ENCODE assay signal across 8 cellular contexts in genomic region chr7:14761506-14762296, GRCh38.
DNase-seq lines count a peak whose midpoint lies in the region; ATAC-seq and TF ChIP-seq lines count a peak whose summit lies in the region.

No MANE protein-coding gene starts in this region.

- no peaks in the 10 kb centered on the region for H3K27me3 Mint-ChIP-seq in activated T-cell treated with anti-CD3 and anti-CD28 coated beads, Interleukin-2, amount 50 U/mL, for 4 hours (ENCODE audit: low read depth)

- peak; percentile 7 for DNase-seq in Daoy (ENCODE audit: low read depth)
- DNase-seq in NCI-H446 (lab: John Stamatoyannopoulos, UW), result peak; percentile 85 to 93
- DNase-seq in fibroblast of lung (ENCODE audit: low read depth in 2 of 2), result peak; percentile 86
- peak; percentile 49 for DNase-seq in osteoblast (ENCODE audit: insufficient read length, low spot score, missing footprints)
- DNase-seq in smooth muscle cell (lab: John Stamatoyannopoulos, UW; ENCODE audit: unreplicated experiment), result no peak
- no peak for DNase-seq in activated T-cell treated with anti-CD3 and anti-CD28 coated beads, Interleukin-2, amount 50 U/mL, for 4 hours
- no peak for DNase-seq in coronary artery (ENCODE audit: low spot score)

- H2AFZ ChIP-seq in fibroblast of lung (ENCODE audit: low read length) (no peak overlapping the region), osteoblast (ENCODE audit: low read length) (no peak overlapping the region), smooth muscle cell (ENCODE audit: low read depth) (no peak overlapping the region)

- H4K20me1 ChIP-seq in fibroblast of lung (ENCODE audit: control insufficient read depth, extremely low read depth, insufficient read depth, low read length) (no peaks in the 10 kb centered on the region), osteoblast (ENCODE audit: insufficient read depth, low read length) (no peaks in the 10 kb centered on the region), smooth muscle cell (ENCODE audit: low read depth) (no peaks in the 10 kb centered on the region)

- no peak overlapping the region for H3K4me3 Mint-ChIP-seq in activated T-cell treated with anti-CD3 and anti-CD28 coated beads, Interleukin-2, amount 50 U/mL, for 4 hours

- H3K9me3 Mint-ChIP-seq in activated T-cell treated with anti-CD3 and anti-CD28 coated beads, Interleukin-2, amount 50 U/mL, for 4 hours, result peaks cover 3% of the 10 kb centered on the region

- H3K36me3 Mint-ChIP-seq in activated T-cell treated with anti-CD3 and anti-CD28 coated beads, Interleukin-2, amount 50 U/mL, for 4 hours (ENCODE audit: insufficient read depth), result no peaks in the 10 kb centered on the region

- ATAC-seq in activated T-cell treated with anti-CD3 and anti-CD28 coated beads, Interleukin-2, amount 50 U/mL, for 4 hours, result no peak
- no peak for ATAC-seq in GM19328 (IDR thresholded peaks at IDR 0.05; ENCODE audit: unreplicated experiment)

- TF ChIP-seq CTCF in fibroblast of lung (conservative IDR thresholded peaks at IDR 0.05 in 1 of 2, IDR thresholded peaks at IDR 0.05 in 1 of 2; ENCODE audit: low read depth in 1 of 2, low read length in 2 of 2), result no peak
- no peak for TF ChIP-seq CTCF in osteoblast (IDR thresholded peaks at IDR 0.05; ENCODE audit: extremely low read depth, low read depth, low read length)
- TF ChIP-seq CTCF in smooth muscle cell (IDR thresholded peaks at IDR 0.05; ENCODE audit: borderline replicate concordance, insufficient read depth, poor library complexity, severe bottlenecking), result no peak
- TF ChIP-seq CTCF in coronary artery (IDR thresholded peaks at IDR 0.05), result no peak

- H3K27me3 ChIP-seq in fibroblast of lung (ENCODE audit: control insufficient read depth, insufficient read depth, low read length) (no peaks in the 10 kb centered on the region), osteoblast (ENCODE audit: insufficient read depth, low read length) (no peaks in the 10 kb centered on the region), smooth muscle cell (ENCODE audit: low read depth) (no peaks in the 10 kb centered on the region)

- no peaks in the 10 kb centered on the region for H3F3A ChIP-seq in smooth muscle cell (ENCODE audit: low read depth)

- no peaks in the 10 kb centered on the region for H3K4me1 Mint-ChIP-seq in activated T-cell treated with anti-CD3 and anti-CD28 coated beads, Interleukin-2, amount 50 U/mL, for 4 hours (ENCODE audit: low read depth)

- H3K9ac ChIP-seq in fibroblast of lung (ENCODE audit: insufficient read depth, low read length), result no peak overlapping the region
- no peak overlapping the region for H3K9ac ChIP-seq in smooth muscle cell (ENCODE audit: low read depth)

- WGBS in smooth muscle cell (ENCODE audit: low lambda C conversion rate), result 77% methylated on average over 4 of the region's 4 CpGs

- no peaks in the 10 kb centered on the region for H3K4me1 ChIP-seq in fibroblast of lung (ENCODE audit: control insufficient read depth, extremely low read depth, insufficient read depth, low read length)
- peaks cover 27% of the 10 kb centered on the region for H3K4me1 ChIP-seq in osteoblast (ENCODE audit: insufficient read depth, low read length)
- no peaks in the 10 kb centered on the region for H3K4me1 ChIP-seq in smooth muscle cell (ENCODE audit: low read depth)

- H3K4me2 ChIP-seq in fibroblast of lung (ENCODE audit: extremely low read depth, insufficient read depth, low read length), result no peak overlapping the region
- peak overlapping the region; percentile 16 for H3K4me2 ChIP-seq in osteoblast (ENCODE audit: insufficient read depth, low read length)
- H3K4me2 ChIP-seq in smooth muscle cell, result no peak overlapping the region

- H3K27ac ChIP-seq in fibroblast of lung (ENCODE audit: insufficient read depth, low read length), result no peak overlapping the region
- peak overlapping the region; percentile 58 for H3K27ac ChIP-seq in osteoblast (ENCODE audit: low read depth, low read length)
- no peak overlapping the region for H3K27ac ChIP-seq in smooth muscle cell (ENCODE audit: low read depth)
- H3K27ac ChIP-seq in coronary artery, result no peak overlapping the region

- H3K4me3 ChIP-seq in fibroblast of lung (replicated peaks in 1 of 4; ENCODE audit: control extremely low read depth in 1 of 4, insufficient read depth in 1 of 4, low read depth in 3 of 4, low read length in 4 of 4) (no peak overlapping the region), osteoblast (ENCODE audit: insufficient read depth, low read length) (no peak overlapping the region), smooth muscle cell (no peak overlapping the region), coronary artery (no peak overlapping the region)

- H3K9me3 ChIP-seq in fibroblast of lung (ENCODE audit: control insufficient read depth, insufficient read depth, low read depth, low read length) (no peaks in the 10 kb centered on the region), osteoblast (ENCODE audit: low read depth, low read length) (no peaks in the 10 kb centered on the region), smooth muscle cell (replicated peaks; ENCODE audit: low read depth) (no peaks in the 10 kb centered on the region)

- H3K79me2 ChIP-seq in fibroblast of lung (ENCODE audit: control insufficient read depth, insufficient read depth, low read length) (no peaks in the 10 kb centered on the region), osteoblast (ENCODE audit: insufficient read depth, low read length) (no peaks in the 10 kb centered on the region), smooth muscle cell (ENCODE audit: low read depth) (no peaks in the 10 kb centered on the region)

- H3K36me3 ChIP-seq in fibroblast of lung (ENCODE audit: control insufficient read depth, insufficient read depth, low read length), result no peaks in the 10 kb centered on the region
- no peaks in the 10 kb centered on the region for H3K36me3 ChIP-seq in osteoblast (ENCODE audit: insufficient read depth, low read length)
- no peaks in the 10 kb centered on the region for H3K36me3 ChIP-seq in smooth muscle cell (ENCODE audit: low read depth)

Comparison
In these comparisons a context has a peak if more than half of its experiments do, and no peak if none do; other contexts are left out.
1. DNase-seq: peak in Daoy (single experiment), NCI-H446 (2 of 2), fibroblast of lung (2 of 2) and osteoblast (single experiment); none in smooth muscle cell (single experiment), activated T-cell treated with anti-CD3 and anti-CD28 coated beads, Interleukin-2, amount 50 U/mL, for 4 hours (single experiment) and coronary artery (single experiment).